ENCODE assay signal across 8 cellular contexts in genomic region chr19:7681336-7682174, GRCh38. TPM values are rescaled to one million over a fixed set of nuclear protein-coding genes. Genes with fewer than 3 reads are reported as not detected.
DNase-seq lines count a peak whose midpoint lies in the region; ATAC-seq, FAIRE-seq and TF ChIP-seq lines count a peak whose summit lies in the region.

No MANE protein-coding gene starts in this region.

- H3K9me1 ChIP-seq in keratinocyte (ENCODE audit: control insufficient read depth, extremely low read depth, insufficient read depth, low read length): no peaks in the 10 kb centered on the region

- peak overlapping the region; percentile 87 for H3K27ac Mint-ChIP-seq in central memory CD8-positive, alpha-beta T cell (ENCODE audit: low read depth)

- peak overlapping the region; percentile 73 to 99 (median 83) for H3K4me3 ChIP-seq in keratinocyte (ENCODE audit: control insufficient read depth in 2 of 3, extremely low read depth in 1 of 3, insufficient read depth in 2 of 3, low read depth in 1 of 3, low read length in 3 of 3)

- peaks cover 0 to 8% of the 10 kb centered on the region in 2 experiments for H3K36me3 ChIP-seq in keratinocyte (ENCODE audit: control insufficient read depth in 2 of 2, extremely low read depth in 1 of 2, insufficient read depth in 2 of 2, low read length in 2 of 2)

- peak; percentile 55 to 79 (median 61) for TF ChIP-seq CTCF in keratinocyte (optimal IDR thresholded peaks at IDR 0.05 in 1 of 3, IDR thresholded peaks at IDR 0.05 in 1 of 3, conservative IDR thresholded peaks at IDR 0.05 in 1 of 3; ENCODE audit: extremely low read depth in 1 of 3, insufficient read depth in 2 of 3, low read length in 3 of 3)

- H3K9me3 ChIP-seq in keratinocyte (ENCODE audit: control insufficient read depth, low read depth, low read length): no peaks in the 10 kb centered on the region

- H4K20me1 ChIP-seq in keratinocyte (ENCODE audit: control insufficient read depth, extremely low read depth, insufficient read depth, low read length): no peaks in the 10 kb centered on the region

- peaks cover 7% of the 10 kb centered on the region for H3K4me1 ChIP-seq in keratinocyte (ENCODE audit: control insufficient read depth, extremely low read depth, insufficient read depth, low read length)

- peak; percentile 32 for DNase-seq in NCI-H1436 (lab: John Stamatoyannopoulos, UW)
- no peak for DNase-seq in NCI-H1436 treated with DMSO at 0.1 percent for 48 hours (lab: John Stamatoyannopoulos, UW)
- peak; percentile 98 for DNase-seq in MV-4-11 (lab: John Stamatoyannopoulos, UW)
- peak; percentile 54 to 67 for DNase-seq in central memory CD8-positive, alpha-beta T cell (ENCODE audit: low spot score in 2 of 2)
- DNase-seq in keratinocyte (ENCODE audit: low read depth, low spot score): no peak
- peak; percentile 61 to 85 for DNase-seq in stimulated activated CD4-positive, alpha-beta T cell treated with anti-CD3 and anti-CD28 coated beads, Interleukin-12 subunit alpha, Interleukin-12 subunit beta, amount 100 ng/mL, for 24 hours (ENCODE audit: low read depth in 2 of 2)

- peaks cover 28% of the 10 kb centered on the region for H3K4me1 Mint-ChIP-seq in central memory CD8-positive, alpha-beta T cell

- peak overlapping the region; percentile 85 for H3K9ac ChIP-seq in keratinocyte (ENCODE audit: control insufficient read depth, extremely low read depth, insufficient read depth, low read length)

- peak overlapping the region; percentile 60 for H3K4me2 ChIP-seq in keratinocyte (ENCODE audit: control insufficient read depth, extremely low read depth, insufficient read depth, low read depth, low read length)

- FAIRE-seq in keratinocyte (lab: Jason Lieb, UNC): no peak

- ATAC-seq in activated CD4-positive, CD25-positive, alpha-beta regulatory T cell treated with anti-CD3 and anti-CD28 coated beads, Interleukin-2, amount 50 U/mL, for 24 hours: peak; percentile 46 to 52
- peak; percentile 33 for ATAC-seq in central memory CD8-positive, alpha-beta T cell (replicated peaks; ENCODE audit: extremely low read depth, poor library complexity, severe bottlenecking)
- no peak for ATAC-seq in HG03520 (IDR thresholded peaks at IDR 0.05; ENCODE audit: unreplicated experiment)

- H3K36me3 Mint-ChIP-seq in central memory CD8-positive, alpha-beta T cell (ENCODE audit: insufficient read depth): peaks cover 28% of the 10 kb centered on the region

- dilution Hi-C loops in keratinocyte (cut with MboI; ENCODE audit: extremely low pct_ligation_motif_present, low sequenced_read_pairs): no loop called here

- no peaks in the 10 kb centered on the region for H3K9me3 Mint-ChIP-seq in central memory CD8-positive, alpha-beta T cell

- H3K27me3 Mint-ChIP-seq in central memory CD8-positive, alpha-beta T cell: peaks cover 21% of the 10 kb centered on the region

- peak overlapping the region; percentile 66 for H2AFZ ChIP-seq in keratinocyte (ENCODE audit: control insufficient read depth, low read length)

- H3K79me2 ChIP-seq in keratinocyte (ENCODE audit: control insufficient read depth, insufficient read depth, low read length): peaks cover 16% of the 10 kb centered on the region

- peak overlapping the region; percentile 90 for H3K4me3 Mint-ChIP-seq in central memory CD8-positive, alpha-beta T cell

- H3K27me3 ChIP-seq in keratinocyte (ENCODE audit: control insufficient read depth, extremely low read depth, insufficient read depth, low read length): peaks cover 5% of the 10 kb centered on the region

- peak overlapping the region; percentile 64 for H3K27ac ChIP-seq in keratinocyte (ENCODE audit: control insufficient read depth, insufficient read depth, low read length)

RNA-seq across cellular contexts. Expression of gene TRAPPC5, which starts 0.9 kb away (rescaled TPM):
- polyA plus RNA-seq in keratinocyte: 27.7 to 141 TPM (median 54.8 TPM) in 3 replicates
- polyA plus RNA-seq in keratinocyte (2011; ENCODE audit: low read depth): 19.3 TPM
- polyA plus RNA-seq in keratinocyte (2011; cell fraction: cytosol; rRNA removed): 25.4 and 68.4 TPM in 2 replicates
- polyA plus RNA-seq in keratinocyte (2011; cell fraction: nucleus; rRNA removed): 11.8 and 20.1 TPM in 2 replicates
- 93.8 and 138 TPM in 2 replicates for polyA plus RNA-seq in keratinocyte (2012; ENCODE audit: low replicate concordance)
- 23.8 to 49.0 TPM (median 38.6 TPM) in 3 replicates for polyA minus RNA-seq in keratinocyte
- polyA minus RNA-seq in keratinocyte (2011; cell fraction: cytosol; rRNA and poly(A)+ RNA removed): 218 TPM
- polyA minus RNA-seq in keratinocyte (2011; cell fraction: nucleus; rRNA and poly(A)+ RNA removed): 13.5 and 15.1 TPM in 2 replicates

RNA-seq across cellular contexts. Expression of gene MCEMP1, which starts 4.7 kb away (rescaled TPM):
- 0.09 TPM in 1 of 3 replicates, not detected in the others for polyA plus RNA-seq in keratinocyte
- polyA plus RNA-seq in keratinocyte (2011; ENCODE audit: low read depth): not detected
- polyA plus RNA-seq in keratinocyte (2011; cell fraction: cytosol; rRNA removed): not detected in 2 replicates
- polyA plus RNA-seq in keratinocyte (2011; cell fraction: nucleus; rRNA removed): not detected in 2 replicates
- polyA plus RNA-seq in keratinocyte (2012; ENCODE audit: low replicate concordance): not detected in 2 replicates
- polyA minus RNA-seq in keratinocyte: not detected in 3 replicates
- not detected for polyA minus RNA-seq in keratinocyte (2011; cell fraction: cytosol; rRNA and poly(A)+ RNA removed)
- not detected in 2 replicates for polyA minus RNA-seq in keratinocyte (2011; cell fraction: nucleus; rRNA and poly(A)+ RNA removed)

RNA-seq across cellular contexts. Expression of gene RETN, which starts 12.7 kb away (rescaled TPM):
- polyA plus RNA-seq in keratinocyte: not detected in 3 replicates
- not detected for polyA plus RNA-seq in keratinocyte (2011; ENCODE audit: low read depth)
- polyA plus RNA-seq in keratinocyte (2011; cell fraction: cytosol; rRNA removed): not detected in 2 replicates
- polyA plus RNA-seq in keratinocyte (2011; cell fraction: nucleus; rRNA removed): not detected in 2 replicates
- not detected in 2 replicates for polyA plus RNA-seq in keratinocyte (2012; ENCODE audit: low replicate concordance)
- not detected in 3 replicates for polyA minus RNA-seq in keratinocyte
- polyA minus RNA-seq in keratinocyte (2011; cell fraction: cytosol; rRNA and poly(A)+ RNA removed): not detected
- not detected in 2 replicates for polyA minus RNA-seq in keratinocyte (2011; cell fraction: nucleus; rRNA and poly(A)+ RNA removed)

RNA-seq across cellular contexts. Expression of gene FCER2, which starts 20.4 kb away (rescaled TPM):
- 0.14 TPM in 1 of 3 replicates, not detected in the others for polyA plus RNA-seq in keratinocyte
- not detected for polyA plus RNA-seq in keratinocyte (2011; ENCODE audit: low read depth)
- not detected in 2 replicates for polyA plus RNA-seq in keratinocyte (2011; cell fraction: cytosol; rRNA removed)
- not detected in 2 replicates for polyA plus RNA-seq in keratinocyte (2011; cell fraction: nucleus; rRNA removed)
- not detected in 2 replicates for polyA plus RNA-seq in keratinocyte (2012; ENCODE audit: low replicate concordance)
- polyA minus RNA-seq in keratinocyte: 0.23 TPM in 1 of 3 replicates, not detected in the others
- not detected for polyA minus RNA-seq in keratinocyte (2011; cell fraction: cytosol; rRNA and poly(A)+ RNA removed)
- not detected in 2 replicates for polyA minus RNA-seq in keratinocyte (2011; cell fraction: nucleus; rRNA and poly(A)+ RNA removed)

RNA-seq across cellular contexts. Expression of gene STXBP2, which starts 44.6 kb away (rescaled TPM):
- 58.8 to 88.7 TPM (median 63.6 TPM) in 3 replicates for polyA plus RNA-seq in keratinocyte
- 59.3 TPM for polyA plus RNA-seq in keratinocyte (2011; ENCODE audit: low read depth)
- polyA plus RNA-seq in keratinocyte (2011; cell fraction: cytosol; rRNA removed): 40.2 and 71.0 TPM in 2 replicates
- 178 and 190 TPM in 2 replicates for polyA plus RNA-seq in keratinocyte (2011; cell fraction: nucleus; rRNA removed)
- 65.6 and 67.8 TPM in 2 replicates for polyA plus RNA-seq in keratinocyte (2012; ENCODE audit: low replicate concordance)
- 129 to 198 TPM (median 186 TPM) in 3 replicates for polyA minus RNA-seq in keratinocyte
- 106 TPM for polyA minus RNA-seq in keratinocyte (2011; cell fraction: cytosol; rRNA and poly(A)+ RNA removed)
- polyA minus RNA-seq in keratinocyte (2011; cell fraction: nucleus; rRNA and poly(A)+ RNA removed): 60.0 and 65.0 TPM in 2 replicates

Comparison
In these comparisons a context has a peak if more than half of its experiments do, and no peak if none do; other contexts are left out.
1. DNase-seq: peak in NCI-H1436 (single experiment), MV-4-11 (single experiment), central memory CD8-positive, alpha-beta T cell (2 of 2) and stimulated activated CD4-positive, alpha-beta T cell treated with anti-CD3 and anti-CD28 coated beads, Interleukin-12 subunit alpha, Interleukin-12 subunit beta, amount 100 ng/mL, for 24 hours (2 of 2); none in NCI-H1436 treated with DMSO at 0.1 percent for 48 hours (single experiment) and keratinocyte (single experiment).